Comparison of ENCODE assay signal across 8 cellular contexts in the genomic region with DNA sequence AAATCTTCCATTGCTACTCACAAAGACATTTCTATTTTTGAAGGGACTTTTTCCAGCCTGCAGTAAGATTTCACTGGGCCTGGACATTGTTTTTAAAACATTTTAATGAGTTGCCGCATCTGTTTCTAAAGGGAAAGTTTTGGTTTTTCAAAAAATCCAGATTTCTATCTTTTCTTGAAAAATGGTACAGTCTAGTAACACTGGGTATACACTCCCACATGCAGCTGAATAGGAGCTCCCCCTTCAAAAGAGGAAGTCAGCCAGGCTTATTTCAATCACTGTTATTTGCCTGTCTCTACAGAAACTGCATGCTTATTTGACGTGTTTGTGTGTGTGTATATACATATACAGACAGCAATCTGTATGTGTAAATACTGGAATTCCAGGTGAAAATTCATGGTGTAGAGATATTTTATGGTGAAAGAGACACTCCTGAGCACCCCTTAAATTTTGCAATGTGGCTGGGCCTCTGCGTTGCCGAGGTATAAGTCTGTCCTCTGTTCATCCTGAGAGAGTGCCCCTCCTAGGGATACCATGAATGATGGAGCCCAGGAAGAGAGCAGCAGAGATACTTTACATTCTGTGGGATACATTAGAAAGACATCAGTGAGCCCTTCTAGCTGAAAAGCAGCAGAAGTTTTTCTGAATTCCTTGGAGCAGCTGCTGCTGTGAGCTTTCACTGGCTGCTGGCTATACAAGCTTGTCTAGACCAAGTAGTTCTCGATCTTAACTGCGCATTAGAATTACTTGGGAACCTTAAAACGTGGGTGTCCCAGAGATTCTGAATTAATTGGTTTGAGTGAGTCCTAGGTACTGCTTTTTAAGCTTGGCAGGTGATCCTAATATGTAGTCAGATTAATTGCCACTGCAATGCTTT. TPM values are rescaled to one million over a fixed set of nuclear protein-coding genes. Genes with fewer than 3 reads are reported as not detected.
DNase-seq lines count a peak whose midpoint lies in the region; ATAC-seq, FAIRE-seq and TF ChIP-seq lines count a peak whose summit lies in the region.

No MANE protein-coding gene starts in this region.

- no peaks in the 10 kb centered on the region for H3K36me3 Mint-ChIP-seq in activated CD4-positive, alpha-beta memory T cell treated with anti-CD3 and anti-CD28 coated beads, Interleukin-2, amount 10 ng/mL, durations not matched to agents 7 days and 5 days (ENCODE audit: low read depth)

- TF ChIP-seq POLR2A in H54 (IDR thresholded peaks at IDR 0.05; ENCODE audit: low read depth, low read length): no peak

- no peak for FAIRE-seq in H54 (lab: Jason Lieb, UNC)

- POLR2A ChIA-PET in activated CD4-positive, alpha-beta memory T cell treated with anti-CD3 and anti-CD28 coated beads, Interleukin-2, amount 10 ng/mL, durations not matched to agents 7 days and 5 days (lab: Charles Lee): interaction anchor here (0.8 kb wide), 1 partner anchor 11 kb away, joined by 3 read pairs; no protein-coding TSS in a partner anchor

- no peaks in the 10 kb centered on the region for H3K9me3 Mint-ChIP-seq in activated CD4-positive, alpha-beta memory T cell treated with anti-CD3 and anti-CD28 coated beads, Interleukin-2, amount 10 ng/mL, durations not matched to agents 7 days and 5 days

- CTCF ChIA-PET in activated CD4-positive, alpha-beta memory T cell treated with anti-CD3 and anti-CD28 coated beads, Interleukin-2, amount 10 ng/mL, durations not matched to agents 7 days and 5 days (lab: Charles Lee): no interaction called here

- no peak overlapping the region for H3K27ac Mint-ChIP-seq in activated CD4-positive, alpha-beta memory T cell treated with anti-CD3 and anti-CD28 coated beads, Interleukin-2, amount 10 ng/mL, durations not matched to agents 7 days and 5 days

- ATAC-seq in GM18502 (IDR thresholded peaks at IDR 0.05; ENCODE audit: poor library complexity, unreplicated experiment) (peak; percentile 90), GM21786 (IDR thresholded peaks at IDR 0.05; ENCODE audit: unreplicated experiment) (peak; percentile 80)

- no peaks in the 10 kb centered on the region for H3K4me1 Mint-ChIP-seq in activated CD4-positive, alpha-beta memory T cell treated with anti-CD3 and anti-CD28 coated beads, Interleukin-2, amount 10 ng/mL, durations not matched to agents 7 days and 5 days

- H3K27me3 Mint-ChIP-seq in activated CD4-positive, alpha-beta memory T cell treated with anti-CD3 and anti-CD28 coated beads, Interleukin-2, amount 10 ng/mL, durations not matched to agents 7 days and 5 days: peaks cover 6% of the 10 kb centered on the region

- peak; percentile 72 for DNase-seq in MV-4-11 (lab: John Stamatoyannopoulos, UW)
- DNase-seq in left kidney (ENCODE audit: low read depth, low spot score): peak; percentile 33
- DNase-seq in activated CD4-positive, alpha-beta memory T cell treated with anti-CD3 and anti-CD28 coated beads, Interleukin-2, amount 10 ng/mL, durations not matched to agents 7 days and 5 days: no peak
- no peak for DNase-seq in H54 (ENCODE audit: insufficient read length, low spot score)
- DNase-seq in mesenteric fat pad (ENCODE audit: low spot score): no peak
- no peak for DNase-seq in NCI-H446 (lab: John Stamatoyannopoulos, UW)

- no peak overlapping the region for H3K4me3 Mint-ChIP-seq in activated CD4-positive, alpha-beta memory T cell treated with anti-CD3 and anti-CD28 coated beads, Interleukin-2, amount 10 ng/mL, durations not matched to agents 7 days and 5 days

RNA-seq across cellular contexts. Expression of gene ABRACL, which starts 12.0 kb away (rescaled TPM):
- total RNA-seq in activated CD4-positive, alpha-beta memory T cell treated with anti-CD3 and anti-CD28 coated beads, Interleukin-2, amount 10 ng/mL, durations not matched to agents 7 days and 5 days: 100 to 1,000 TPM; 174 to 176 TPM
- 23.8 TPM for total RNA-seq in mesenteric fat pad

RNA-seq across cellular contexts. Expression of gene REPS1, which starts 28.5 kb away (rescaled TPM):
- 10 to 100 TPM; 41.9 to 45.6 TPM for total RNA-seq in activated CD4-positive, alpha-beta memory T cell treated with anti-CD3 and anti-CD28 coated beads, Interleukin-2, amount 10 ng/mL, durations not matched to agents 7 days and 5 days
- total RNA-seq in mesenteric fat pad: 34.5 TPM

Comparison
In these comparisons a context has a peak if more than half of its experiments do, and no peak if none do; other contexts are left out.
1. DNase-seq: peak in MV-4-11 (single experiment) and left kidney (single experiment); none in activated CD4-positive, alpha-beta memory T cell treated with anti-CD3 and anti-CD28 coated beads, Interleukin-2, amount 10 ng/mL, durations not matched to agents 7 days and 5 days (single experiment), H54 (single experiment), mesenteric fat pad (single experiment) and NCI-H446 (0 of 2).